Comparison of ENCODE assay signal across 9 cellular contexts in genomic region chr3:44045476-44046275, GRCh38.
DNase-seq lines count a peak whose midpoint lies in the region; ATAC-seq lines count a peak whose summit lies in the region.
"Had no signal": no experiment of that assay in that cellular context is flagged by ENCODE, and none has a peak within 500 bp of the region (broad histone marks: within the 10 kb centered on the region; RNA-seq: fewer than 3 reads in every experiment).

No MANE protein-coding gene starts in this region.

- no peaks in the 10 kb centered on the region for H3K27me3 ChIP-seq in CD4-positive, CD25-positive, alpha-beta regulatory T cell (ENCODE audit: control insufficient read depth, insufficient read depth, low read length)

- peaks cover 20% of the 10 kb centered on the region for H3K27me3 Mint-ChIP-seq in CD4-positive, CD25-positive, alpha-beta regulatory T cell

- H3K4me1 Mint-ChIP-seq in CD4-positive, CD25-positive, alpha-beta regulatory T cell: no peaks in the 10 kb centered on the region
- H3K4me1 Mint-ChIP-seq: activated naive CD8-positive, alpha-beta T cell treated with anti-CD3 and anti-CD28 coated beads, Interleukin-2, amount 10 ng/mL, durations not matched to agents 7 days and 5 days had no signal

- H3K27ac ChIP-seq in CD4-positive, CD25-positive, alpha-beta regulatory T cell (ENCODE audit: insufficient read depth, low read length, poor library complexity, severe bottlenecking): no peak overlapping the region

- H3K9me3 ChIP-seq in CD4-positive, CD25-positive, alpha-beta regulatory T cell (ENCODE audit: control insufficient read depth in 2 of 2, low read length in 2 of 2): no peaks in the 10 kb centered on the region

- no peak overlapping the region for H3K4me3 ChIP-seq in CD4-positive, CD25-positive, alpha-beta regulatory T cell (ENCODE audit: low read depth, low read length)

- ATAC-seq in CD4-positive, CD25-positive, alpha-beta regulatory T cell (ENCODE audit: low read depth in 2 of 2): peak; percentile 60 to 61
- ATAC-seq in GM18867 (IDR thresholded peaks at IDR 0.05; ENCODE audit: unreplicated experiment) (peak; percentile 79), HG02885 (IDR thresholded peaks at IDR 0.05; ENCODE audit: poor library complexity, unreplicated experiment) (peak; percentile 90)

- no peaks in the 10 kb centered on the region for H3K36me3 Mint-ChIP-seq in CD4-positive, CD25-positive, alpha-beta regulatory T cell
- H3K36me3 Mint-ChIP-seq: activated naive CD8-positive, alpha-beta T cell treated with anti-CD3 and anti-CD28 coated beads, Interleukin-2, amount 10 ng/mL, durations not matched to agents 7 days and 5 days had no signal

- peaks cover 0 to 1% (median 0%) of the 10 kb centered on the region in 7 donors for H3K9me3 Mint-ChIP-seq in CD4-positive, CD25-positive, alpha-beta regulatory T cell

- H3K27ac Mint-ChIP-seq in CD4-positive, CD25-positive, alpha-beta regulatory T cell: no peak overlapping the region
- H3K27ac Mint-ChIP-seq: activated naive CD8-positive, alpha-beta T cell treated with anti-CD3 and anti-CD28 coated beads, Interleukin-2, amount 10 ng/mL, durations not matched to agents 7 days and 5 days had no signal

- H3K36me3 ChIP-seq in CD4-positive, CD25-positive, alpha-beta regulatory T cell (ENCODE audit: control insufficient read depth, insufficient read depth, low read length): no peaks in the 10 kb centered on the region

- no peaks in the 10 kb centered on the region for H3K4me1 ChIP-seq in CD4-positive, CD25-positive, alpha-beta regulatory T cell (ENCODE audit: control insufficient read depth, insufficient read depth, low read length, poor library complexity, severe bottlenecking)

- DNase-seq in CD4-positive, CD25-positive, alpha-beta regulatory T cell: no peak
- DNase-seq in NCI-H146 (lab: John Stamatoyannopoulos, UW) (peak; percentile 85), dermis microvascular lymphatic vessel endothelial cell (ENCODE audit: low read depth in 2 of 2) (peak; percentile 31 to 37), NCI-H1048 (lab: John Stamatoyannopoulos, UW) (no peak), T1000 (lab: John Stamatoyannopoulos, UW) (no peak)
- no peak for DNase-seq in stimulated activated CD8-positive, alpha-beta memory T cell treated with anti-CD3 and anti-CD28 coated beads, Interleukin-4, amount 100 ng/mL, for 48 hours
- DNase-seq: activated naive CD8-positive, alpha-beta T cell treated with anti-CD3 and anti-CD28 coated beads, Interleukin-2, amount 10 ng/mL, durations not matched to agents 7 days and 5 days had no signal

- no peak overlapping the region for H3K4me3 Mint-ChIP-seq in CD4-positive, CD25-positive, alpha-beta regulatory T cell
- H3K4me3 Mint-ChIP-seq: activated naive CD8-positive, alpha-beta T cell treated with anti-CD3 and anti-CD28 coated beads, Interleukin-2, amount 10 ng/mL, durations not matched to agents 7 days and 5 days had no signal

Comparison
In these comparisons a context has a peak if more than half of its experiments do, and no peak if none do; other contexts are left out.
1. DNase-seq: peak in NCI-H146 (single experiment) and dermis microvascular lymphatic vessel endothelial cell (2 of 2); none in CD4-positive, CD25-positive, alpha-beta regulatory T cell (0 of 3), NCI-H1048 (single experiment), T1000 (single experiment) and stimulated activated CD8-positive, alpha-beta memory T cell treated with anti-CD3 and anti-CD28 coated beads, Interleukin-4, amount 100 ng/mL, for 48 hours (single experiment).
2. Peak in every context shown above with its lines, with median percentiles within 50 percentile points of each other: ATAC-seq.